Comparison of ENCODE assay signal across 7 cellular contexts in genomic region chr1:154181944-154182341, GRCh38. TPM values are rescaled to one million over a fixed set of nuclear protein-coding genes. Genes with fewer than 3 reads are reported as not detected.
DNase-seq lines count a peak whose midpoint lies in the region; ATAC-seq, FAIRE-seq and TF ChIP-seq lines count a peak whose summit lies in the region.

No MANE protein-coding gene starts in this region.

- H3K4me1 Mint-ChIP-seq in HFFc6 (ENCODE audit: low read depth) (peaks cover 61% of the 10 kb centered on the region), immature natural killer cell (peaks cover 64 to 66% of the 10 kb centered on the region in 2 donors)
- peaks cover 50% of the 10 kb centered on the region for H3K4me1 Mint-ChIP-seq in activated naive CD4-positive, alpha-beta T cell treated with anti-CD3 and anti-CD28 coated beads, Interleukin-2, amount 50 U/mL, for 24 hours

- TF ChIP-seq EP300 in suprapubic skin (IDR thresholded peaks at IDR 0.05), result no peak

- ATAC-seq in GM19467 (IDR thresholded peaks at IDR 0.05; ENCODE audit: unreplicated experiment), result no peak

- H3K9me3 Mint-ChIP-seq in HFFc6 (no peaks in the 10 kb centered on the region; the same call in 1 of the 2 replicates), immature natural killer cell (peaks cover 0 to 2% (median 0%) of the 10 kb centered on the region in 6 donors)
- H3K9me3 Mint-ChIP-seq in activated naive CD4-positive, alpha-beta T cell treated with anti-CD3 and anti-CD28 coated beads, Interleukin-2, amount 50 U/mL, for 24 hours, result no peaks in the 10 kb centered on the region

- H3K4me3 Mint-ChIP-seq in HFFc6, result peak overlapping the region; percentile 99
- peak overlapping the region; percentile 100 for H3K4me3 Mint-ChIP-seq in activated naive CD4-positive, alpha-beta T cell treated with anti-CD3 and anti-CD28 coated beads, Interleukin-2, amount 50 U/mL, for 24 hours
- H3K4me3 Mint-ChIP-seq in immature natural killer cell, result peak overlapping the region; percentile 100

- H3K36me3 ChIP-seq in suprapubic skin, result no peaks in the 10 kb centered on the region

- FAIRE-seq in GM12892 (lab: Jason Lieb, UNC), result no peak

- TF ChIP-seq POLR2A in suprapubic skin (IDR thresholded peaks at IDR 0.05) (no peak), GM12892 (IDR thresholded peaks at IDR 0.05; ENCODE audit: low read depth, low read length) (no peak)

- H3K4me1 ChIP-seq in suprapubic skin, result peaks cover 56% of the 10 kb centered on the region

- H3K36me3 Mint-ChIP-seq in HFFc6 (ENCODE audit: low read depth), result peaks cover 46% of the 10 kb centered on the region
- peaks cover 11% of the 10 kb centered on the region for H3K36me3 Mint-ChIP-seq in activated naive CD4-positive, alpha-beta T cell treated with anti-CD3 and anti-CD28 coated beads, Interleukin-2, amount 50 U/mL, for 24 hours
- H3K36me3 Mint-ChIP-seq in immature natural killer cell, result peaks cover 4 to 12% (median 4%) of the 10 kb centered on the region in 3 donors

- H3K4me3 ChIP-seq in suprapubic skin, result peak overlapping the region; percentile 73

- H3K27me3 Mint-ChIP-seq in HFFc6 (ENCODE audit: insufficient read depth) (peaks cover 7% of the 10 kb centered on the region), immature natural killer cell (ENCODE audit: low read depth in 3 of 3) (peaks cover 0 to 15% (median 8%) of the 10 kb centered on the region in 3 donors)
- H3K27me3 Mint-ChIP-seq in activated naive CD4-positive, alpha-beta T cell treated with anti-CD3 and anti-CD28 coated beads, Interleukin-2, amount 50 U/mL, for 24 hours, result no peaks in the 10 kb centered on the region

- H3K27ac Mint-ChIP-seq in HFFc6 (peak overlapping the region; percentile 97), immature natural killer cell (peak overlapping the region; percentile 96 to 100 (median 100))
- peak overlapping the region; percentile 100 for H3K27ac Mint-ChIP-seq in activated naive CD4-positive, alpha-beta T cell treated with anti-CD3 and anti-CD28 coated beads, Interleukin-2, amount 50 U/mL, for 24 hours

- DNase-seq in HFFc6 (no peak), immature natural killer cell (no peak), suprapubic skin (ENCODE audit: low spot score in 2 of 2) (no peak), NCI-H146 treated with DMSO at 0.1 percent for 48 hours (lab: John Stamatoyannopoulos, UW; ENCODE audit: unreplicated experiment) (no peak), GM12892 (ENCODE audit: insufficient read length) (no peak)

- no peaks in the 10 kb centered on the region for H3K27me3 ChIP-seq in suprapubic skin

- TF ChIP-seq CTCF in HFFc6 (IDR thresholded peaks at IDR 0.05), result no peak
- no peak for TF ChIP-seq CTCF in suprapubic skin (IDR thresholded peaks at IDR 0.05)

- H3K9me3 ChIP-seq in suprapubic skin, result no peaks in the 10 kb centered on the region

- peak overlapping the region; percentile 87 for H3K27ac ChIP-seq in suprapubic skin

- WGBS in suprapubic skin, result 0% methylated on average over 6 of the region's 6 CpGs

RNA-seq across cellular contexts. Expression of gene TPM3, which starts 10.0 kb away (rescaled TPM):
- total RNA-seq in HFFc6 (2021; fragmentation: NEBNext Ultra II Directional; extraction: Animal tissue kit (Norgen Biotek cat#: 25700)), result 100 to 1,000 TPM; 503 to 809 (median 701) TPM
- polyA plus RNA-seq in immature natural killer cell, result 1,000 to 10,000 TPM; 1,142 to 1,239 (median 1,223) TPM
- total RNA-seq in suprapubic skin, result 100 to 1,000 TPM; 156 to 192 (median 181) TPM
- 390 TPM for polyA plus RNA-seq in GM12892 (2012; ENCODE audit: missing spikeins)

RNA-seq across cellular contexts. Expression of gene CFAP141, which starts 24.2 kb away (rescaled TPM):
- total RNA-seq in HFFc6 (2021; fragmentation: NEBNext Ultra II Directional; extraction: Animal tissue kit (Norgen Biotek cat#: 25700)), result not detected
- not detected for polyA plus RNA-seq in immature natural killer cell
- total RNA-seq in suprapubic skin, result not detected
- polyA plus RNA-seq in GM12892 (2012; ENCODE audit: missing spikeins), result not detected

RNA-seq across cellular contexts. Expression of gene NUP210L, which starts 27.1 kb away (rescaled TPM):
- total RNA-seq in HFFc6 (2021; fragmentation: NEBNext Ultra II Directional; extraction: Animal tissue kit (Norgen Biotek cat#: 25700)), result not detected
- polyA plus RNA-seq in immature natural killer cell, result under 1 TPM in 1 of 3 donors, not detected in 2; 0.13 TPM
- total RNA-seq in suprapubic skin, result not detected
- polyA plus RNA-seq in GM12892 (2012; ENCODE audit: missing spikeins), result 0.11 TPM

RNA-seq across cellular contexts. Expression of gene UBAP2L, which starts 38.8 kb away (rescaled TPM):
- total RNA-seq in HFFc6 (2021; fragmentation: NEBNext Ultra II Directional; extraction: Animal tissue kit (Norgen Biotek cat#: 25700)), result 100 to 1,000 TPM; 197 to 257 (median 227) TPM
- polyA plus RNA-seq in immature natural killer cell, result 10 to 100 TPM; 23.1 to 72.4 (median 52.4) TPM
- total RNA-seq in suprapubic skin, result 100 to 1,000 TPM in 1 of 4 donors, 10 to 100 TPM in 3; 69.8 to 124 (median 83.0) TPM
- polyA plus RNA-seq in GM12892 (2012; ENCODE audit: missing spikeins), result 123 TPM
